ENCODE assay signal across 2 cellular contexts in the genomic region with DNA sequence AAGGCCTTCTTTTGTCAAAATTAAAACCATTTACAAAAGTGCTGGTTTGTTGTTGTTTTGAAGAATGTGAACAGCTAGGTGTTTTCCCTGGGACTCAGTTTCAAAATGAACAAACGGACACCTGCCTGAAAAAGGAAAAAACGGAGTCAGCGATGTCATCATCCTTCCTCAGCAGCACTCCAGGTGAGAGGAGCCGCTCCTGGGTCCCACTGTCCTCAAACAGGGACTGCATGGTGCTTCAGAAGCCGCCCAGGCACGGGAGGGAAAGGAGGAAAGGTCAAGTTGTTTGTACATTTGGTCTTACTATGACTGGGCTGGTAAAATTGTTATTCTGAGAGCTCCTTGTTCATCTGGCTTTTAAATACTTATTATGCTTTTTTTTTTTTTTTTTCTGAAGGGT.
TF ChIP-seq lines count a peak whose summit lies in the region.

No MANE protein-coding gene starts in this region.

TF ChIP-seq in GM23338, 12 proteins besides CTCF, POLR2A, EP300 and RAD21:
- TF ChIP-seq CREB1 (CRISPR knock-in tag; IDR thresholded peaks at IDR 0.05; ENCODE audit: low read depth) (no peak), ETS1 (IDR thresholded peaks at IDR 0.05) (no peak), STAT1 (IDR thresholded peaks at IDR 0.05; ENCODE audit: unreplicated experiment) (no peak), JUNB (IDR thresholded peaks at IDR 0.05; ENCODE audit: unreplicated experiment) (no peak)

TF ChIP-seq in GM12878, 131 proteins besides CTCF, POLR2A, EP300 and RAD21 (continues in another document):
- TF ChIP-seq, protein P1, sequence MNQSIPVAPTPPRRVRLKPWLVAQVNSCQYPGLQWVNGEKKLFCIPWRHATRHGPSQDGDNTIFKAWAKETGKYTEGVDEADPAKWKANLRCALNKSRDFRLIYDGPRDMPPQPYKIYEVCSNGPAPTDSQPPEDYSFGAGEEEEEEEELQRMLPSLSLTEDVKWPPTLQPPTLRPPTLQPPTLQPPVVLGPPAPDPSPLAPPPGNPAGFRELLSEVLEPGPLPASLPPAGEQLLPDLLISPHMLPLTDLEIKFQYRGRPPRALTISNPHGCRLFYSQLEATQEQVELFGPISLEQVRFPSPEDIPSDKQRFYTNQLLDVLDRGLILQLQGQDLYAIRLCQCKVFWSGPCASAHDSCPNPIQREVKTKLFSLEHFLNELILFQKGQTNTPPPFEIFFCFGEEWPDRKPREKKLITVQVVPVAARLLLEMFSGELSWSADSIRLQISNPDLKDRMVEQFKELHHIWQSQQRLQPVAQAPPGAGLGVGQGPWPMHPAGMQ (IDR thresholded peaks at IDR 0.05; ENCODE audit: borderline replicate concordance), result no peak
- TF ChIP-seq DPF2 (IDR thresholded peaks at IDR 0.05), result no peak
- TF ChIP-seq NRF1 (conservative IDR thresholded peaks at IDR 0.05; ENCODE audit: low read depth, low read length), result no peak
- no peak for TF ChIP-seq TCF12 (IDR thresholded peaks at IDR 0.05; ENCODE audit: low read depth, low read length)
- no peak for TF ChIP-seq YBX1 (IDR thresholded peaks at IDR 0.05)
- TF ChIP-seq HDGF (IDR thresholded peaks at IDR 0.05), result no peak
- no peak for TF ChIP-seq ZNF384 (IDR thresholded peaks at IDR 0.05; ENCODE audit: borderline replicate concordance, low read depth, low read length)
- no peak for TF ChIP-seq POLR2AphosphoS2 (IDR thresholded peaks at IDR 0.05; ENCODE audit: low read depth, low read length)
- TF ChIP-seq EED (IDR thresholded peaks at IDR 0.05; ENCODE audit: low read depth), result no peak
- TF ChIP-seq IKZF2 (IDR thresholded peaks at IDR 0.05), result peak; percentile 34 to 50; a peak in 2 of 4 replicates
- TF ChIP-seq RELA (IDR thresholded peaks at IDR 0.05; ENCODE audit: borderline replicate concordance, partially characterized antibody), result no peak
- 0 out of 2 replicates have a peak, but pooled peaks have one; percentile 19 for TF ChIP-seq IKZF1 (conservative IDR thresholded peaks at IDR 0.05)
- TF ChIP-seq MTA3 (IDR thresholded peaks at IDR 0.05; ENCODE audit: borderline replicate concordance, low read length), result no peak
- TF ChIP-seq MYB (IDR thresholded peaks at IDR 0.05; ENCODE audit: borderline replicate concordance, low read depth, low read length), result no peak
- TF ChIP-seq SMARCA5 (IDR thresholded peaks at IDR 0.05), result no peak
- no peak for TF ChIP-seq STAT3 (IDR thresholded peaks at IDR 0.05; ENCODE audit: low read depth, low read length)
- no peak for TF ChIP-seq SIX5 (IDR thresholded peaks at IDR 0.05; ENCODE audit: low read depth, low read length, severe bottlenecking)
- TF ChIP-seq BMI1 (IDR thresholded peaks at IDR 0.05; ENCODE audit: borderline replicate concordance), result no peak
- TF ChIP-seq BACH1 (IDR thresholded peaks at IDR 0.05; ENCODE audit: borderline replicate concordance), result no peak
- no peak for TF ChIP-seq GABPA (IDR thresholded peaks at IDR 0.05; ENCODE audit: low read depth)
- TF ChIP-seq, protein P2, sequence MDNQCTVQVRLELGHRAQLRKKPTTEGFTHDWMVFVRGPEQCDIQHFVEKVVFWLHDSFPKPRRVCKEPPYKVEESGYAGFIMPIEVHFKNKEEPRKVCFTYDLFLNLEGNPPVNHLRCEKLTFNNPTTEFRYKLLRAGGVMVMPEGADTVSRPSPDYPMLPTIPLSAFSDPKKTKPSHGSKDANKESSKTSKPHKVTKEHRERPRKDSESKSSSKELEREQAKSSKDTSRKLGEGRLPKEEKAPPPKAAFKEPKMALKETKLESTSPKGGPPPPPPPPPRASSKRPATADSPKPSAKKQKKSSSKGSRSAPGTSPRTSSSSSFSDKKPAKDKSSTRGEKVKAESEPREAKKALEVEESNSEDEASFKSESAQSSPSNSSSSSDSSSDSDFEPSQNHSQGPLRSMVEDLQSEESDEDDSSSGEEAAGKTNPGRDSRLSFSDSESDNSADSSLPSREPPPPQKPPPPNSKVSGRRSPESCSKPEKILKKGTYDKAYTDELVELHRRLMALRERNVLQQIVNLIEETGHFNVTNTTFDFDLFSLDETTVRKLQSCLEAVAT (IDR thresholded peaks at IDR 0.05), result no peak
- TF ChIP-seq ATF7 (IDR thresholded peaks at IDR 0.05; ENCODE audit: low read depth), result peak; percentile 17; the same call in 1 of the 2 replicates
- TF ChIP-seq CREB1 (IDR thresholded peaks at IDR 0.05; ENCODE audit: low read depth), result peak; percentile 2; the same call in 1 of the 2 replicates
- TF ChIP-seq PML (IDR thresholded peaks at IDR 0.05; ENCODE audit: low read length), result no peak
- TF ChIP-seq JUND (IDR thresholded peaks at IDR 0.05; ENCODE audit: low read depth, low read length), result 0 out of 2 replicates have a peak, but pooled peaks have one; percentile 10
- no peak for TF ChIP-seq KLF5 (IDR thresholded peaks at IDR 0.05; ENCODE audit: partially characterized antibody)
- TF ChIP-seq E4F1 (IDR thresholded peaks at IDR 0.05; ENCODE audit: borderline replicate concordance, partially characterized antibody), result no peak
- TF ChIP-seq, protein P3, sequence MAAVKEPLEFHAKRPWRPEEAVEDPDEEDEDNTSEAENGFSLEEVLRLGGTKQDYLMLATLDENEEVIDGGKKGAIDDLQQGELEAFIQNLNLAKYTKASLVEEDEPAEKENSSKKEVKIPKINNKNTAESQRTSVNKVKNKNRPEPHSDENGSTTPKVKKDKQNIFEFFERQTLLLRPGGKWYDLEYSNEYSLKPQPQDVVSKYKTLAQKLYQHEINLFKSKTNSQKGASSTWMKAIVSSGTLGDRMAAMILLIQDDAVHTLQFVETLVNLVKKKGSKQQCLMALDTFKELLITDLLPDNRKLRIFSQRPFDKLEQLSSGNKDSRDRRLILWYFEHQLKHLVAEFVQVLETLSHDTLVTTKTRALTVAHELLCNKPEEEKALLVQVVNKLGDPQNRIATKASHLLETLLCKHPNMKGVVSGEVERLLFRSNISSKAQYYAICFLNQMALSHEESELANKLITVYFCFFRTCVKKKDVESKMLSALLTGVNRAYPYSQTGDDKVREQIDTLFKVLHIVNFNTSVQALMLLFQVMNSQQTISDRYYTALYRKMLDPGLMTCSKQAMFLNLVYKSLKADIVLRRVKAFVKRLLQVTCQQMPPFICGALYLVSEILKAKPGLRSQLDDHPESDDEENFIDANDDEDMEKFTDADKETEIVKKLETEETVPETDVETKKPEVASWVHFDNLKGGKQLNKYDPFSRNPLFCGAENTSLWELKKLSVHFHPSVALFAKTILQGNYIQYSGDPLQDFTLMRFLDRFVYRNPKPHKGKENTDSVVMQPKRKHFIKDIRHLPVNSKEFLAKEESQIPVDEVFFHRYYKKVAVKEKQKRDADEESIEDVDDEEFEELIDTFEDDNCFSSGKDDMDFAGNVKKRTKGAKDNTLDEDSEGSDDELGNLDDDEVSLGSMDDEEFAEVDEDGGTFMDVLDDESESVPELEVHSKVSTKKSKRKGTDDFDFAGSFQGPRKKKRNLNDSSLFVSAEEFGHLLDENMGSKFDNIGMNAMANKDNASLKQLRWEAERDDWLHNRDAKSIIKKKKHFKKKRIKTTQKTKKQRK (IDR thresholded peaks at IDR 0.05; ENCODE audit: low read depth, low read length), result no peak
- TF ChIP-seq CHD4 (IDR thresholded peaks at IDR 0.05), result no peak
- TF ChIP-seq NR2C2 (IDR thresholded peaks at IDR 0.05; ENCODE audit: borderline replicate concordance, control insufficient read depth, insufficient read length, low read depth), result no peak
- TF ChIP-seq, protein P4, sequence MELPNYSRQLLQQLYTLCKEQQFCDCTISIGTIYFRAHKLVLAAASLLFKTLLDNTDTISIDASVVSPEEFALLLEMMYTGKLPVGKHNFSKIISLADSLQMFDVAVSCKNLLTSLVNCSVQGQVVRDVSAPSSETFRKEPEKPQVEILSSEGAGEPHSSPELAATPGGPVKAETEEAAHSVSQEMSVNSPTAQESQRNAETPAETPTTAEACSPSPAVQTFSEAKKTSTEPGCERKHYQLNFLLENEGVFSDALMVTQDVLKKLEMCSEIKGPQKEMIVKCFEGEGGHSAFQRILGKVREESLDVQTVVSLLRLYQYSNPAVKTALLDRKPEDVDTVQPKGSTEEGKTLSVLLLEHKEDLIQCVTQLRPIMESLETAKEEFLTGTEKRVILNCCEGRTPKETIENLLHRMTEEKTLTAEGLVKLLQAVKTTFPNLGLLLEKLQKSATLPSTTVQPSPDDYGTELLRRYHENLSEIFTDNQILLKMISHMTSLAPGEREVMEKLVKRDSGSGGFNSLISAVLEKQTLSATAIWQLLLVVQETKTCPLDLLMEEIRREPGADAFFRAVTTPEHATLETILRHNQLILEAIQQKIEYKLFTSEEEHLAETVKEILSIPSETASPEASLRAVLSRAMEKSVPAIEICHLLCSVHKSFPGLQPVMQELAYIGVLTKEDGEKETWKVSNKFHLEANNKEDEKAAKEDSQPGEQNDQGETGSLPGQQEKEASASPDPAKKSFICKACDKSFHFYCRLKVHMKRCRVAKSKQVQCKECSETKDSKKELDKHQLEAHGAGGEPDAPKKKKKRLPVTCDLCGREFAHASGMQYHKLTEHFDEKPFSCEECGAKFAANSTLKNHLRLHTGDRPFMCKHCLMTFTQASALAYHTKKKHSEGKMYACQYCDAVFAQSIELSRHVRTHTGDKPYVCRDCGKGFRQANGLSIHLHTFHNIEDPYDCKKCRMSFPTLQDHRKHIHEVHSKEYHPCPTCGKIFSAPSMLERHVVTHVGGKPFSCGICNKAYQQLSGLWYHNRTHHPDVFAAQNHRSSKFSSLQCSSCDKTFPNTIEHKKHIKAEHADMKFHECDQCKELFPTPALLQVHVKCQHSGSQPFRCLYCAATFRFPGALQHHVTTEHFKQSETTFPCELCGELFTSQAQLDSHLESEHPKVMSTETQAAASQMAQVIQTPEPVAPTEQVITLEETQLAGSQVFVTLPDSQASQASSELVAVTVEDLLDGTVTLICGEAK (IDR thresholded peaks at IDR 0.05; ENCODE audit: borderline replicate concordance), result no peak
- TF ChIP-seq BRCA1 (IDR thresholded peaks at IDR 0.05; ENCODE audit: low read depth, low read length), result no peak
- no peak for TF ChIP-seq TAF1 (IDR thresholded peaks at IDR 0.05; ENCODE audit: borderline replicate concordance, low read depth, low read length)
- no peak for TF ChIP-seq RELB (IDR thresholded peaks at IDR 0.05; ENCODE audit: low read depth)
- no peak for TF ChIP-seq TCF3 (IDR thresholded peaks at IDR 0.05; ENCODE audit: borderline replicate concordance, insufficient read depth, low read depth, low read length)
- no peak for TF ChIP-seq TARDBP (IDR thresholded peaks at IDR 0.05; ENCODE audit: borderline replicate concordance)
- peak; percentile 15; the same call in 1 of the 2 replicates for TF ChIP-seq CREM (IDR thresholded peaks at IDR 0.05; ENCODE audit: low read depth)
- TF ChIP-seq, protein P5, sequence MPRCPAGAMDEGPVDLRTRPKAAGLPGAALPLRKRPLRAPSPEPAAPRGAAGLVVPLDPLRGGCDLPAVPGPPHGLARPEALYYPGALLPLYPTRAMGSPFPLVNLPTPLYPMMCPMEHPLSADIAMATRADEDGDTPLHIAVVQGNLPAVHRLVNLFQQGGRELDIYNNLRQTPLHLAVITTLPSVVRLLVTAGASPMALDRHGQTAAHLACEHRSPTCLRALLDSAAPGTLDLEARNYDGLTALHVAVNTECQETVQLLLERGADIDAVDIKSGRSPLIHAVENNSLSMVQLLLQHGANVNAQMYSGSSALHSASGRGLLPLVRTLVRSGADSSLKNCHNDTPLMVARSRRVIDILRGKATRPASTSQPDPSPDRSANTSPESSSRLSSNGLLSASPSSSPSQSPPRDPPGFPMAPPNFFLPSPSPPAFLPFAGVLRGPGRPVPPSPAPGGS (IDR thresholded peaks at IDR 0.05; ENCODE audit: borderline replicate concordance, insufficient read depth, low read depth, low read length, poor library complexity, severe bottlenecking), result peak; percentile 19
- TF ChIP-seq CBX3 (IDR thresholded peaks at IDR 0.05; ENCODE audit: borderline replicate concordance, low read depth), result no peak
- no peak for TF ChIP-seq POU2F2 (IDR thresholded peaks at IDR 0.05; ENCODE audit: borderline replicate concordance, low read depth, low read length)
